In the genomic region with DNA sequence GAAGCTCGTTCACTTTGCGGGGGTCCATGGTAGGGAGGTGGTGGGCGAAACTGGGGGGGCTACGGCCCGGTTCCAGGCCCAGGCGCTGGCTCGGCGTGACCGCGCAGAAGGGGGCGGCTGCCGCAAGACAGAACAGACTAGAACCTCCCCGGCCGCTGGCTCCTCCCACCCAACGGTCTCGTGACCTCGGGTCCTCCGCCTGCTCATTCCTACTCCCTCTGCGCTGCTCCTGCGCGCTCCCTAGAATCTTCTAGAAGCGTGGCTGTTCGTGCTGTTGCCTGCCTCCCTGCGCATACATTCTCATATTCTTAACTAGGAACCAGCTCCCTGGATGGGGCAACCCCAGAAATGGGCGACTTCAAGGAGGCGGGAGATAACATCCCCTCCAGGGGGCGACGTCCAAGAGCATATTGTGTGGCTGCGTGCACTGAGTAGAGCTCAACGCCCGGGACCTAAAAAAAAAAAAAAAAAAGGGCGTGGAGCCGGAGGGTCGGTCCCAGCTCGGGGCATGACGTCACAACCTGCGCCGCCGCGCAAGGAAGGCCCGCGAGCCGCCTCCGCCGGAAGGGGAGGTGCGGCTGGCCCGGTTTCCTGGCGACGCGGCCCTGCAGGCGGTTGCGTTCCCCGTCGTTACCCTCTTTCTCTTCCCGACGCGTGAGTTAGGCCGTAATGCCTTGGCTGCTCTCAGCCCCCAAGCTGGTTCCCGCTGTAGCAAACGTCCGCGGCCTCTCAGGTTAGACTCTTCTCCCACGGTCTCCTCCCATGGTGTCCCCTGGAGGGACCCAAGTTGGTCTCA, we compare ENCODE assay signal across 1 cellular context.
A peak's percentile ranks its signal among the peaks of the same experiment; 100 is the strongest.
TF ChIP-seq lines count a peak whose summit lies in the region.

Gene ST13 (minus strand): TSS at position 127 of the 796 bp plus-strand sequence. CDS start 99 bp downstream, at position 28.
Gene XPNPEP3 (plus strand): TSS at position 636 of the 796 bp plus-strand sequence. CDS start 34 bp downstream, at position 670.

TF ChIP-seq in HEK293, 187 proteins besides CTCF, POLR2A, EP300 and RAD21 (continued from another document and continues in another):
- peak; percentile 85 for TF ChIP-seq IKZF3 (tag by site-specific recombination; IDR thresholded peaks at IDR 0.05)
- no peak for TF ChIP-seq ZNF155 (tag by site-specific recombination; IDR thresholded peaks at IDR 0.05)
- peak; percentile 49; the same call in 1 of the 2 replicates for TF ChIP-seq ZNF558 (tag by site-specific recombination; IDR thresholded peaks at IDR 0.05)
- no peak for TF ChIP-seq PBX3 (CRISPR knock-in tag; IDR thresholded peaks at IDR 0.05)
- peak; percentile 80 for TF ChIP-seq GLIS1 (tag by site-specific recombination; IDR thresholded peaks at IDR 0.05)
- TF ChIP-seq MEIS1 (CRISPR knock-in tag; IDR thresholded peaks at IDR 0.05; ENCODE audit: borderline replicate concordance), result no peak
- TF ChIP-seq, protein P1, sequence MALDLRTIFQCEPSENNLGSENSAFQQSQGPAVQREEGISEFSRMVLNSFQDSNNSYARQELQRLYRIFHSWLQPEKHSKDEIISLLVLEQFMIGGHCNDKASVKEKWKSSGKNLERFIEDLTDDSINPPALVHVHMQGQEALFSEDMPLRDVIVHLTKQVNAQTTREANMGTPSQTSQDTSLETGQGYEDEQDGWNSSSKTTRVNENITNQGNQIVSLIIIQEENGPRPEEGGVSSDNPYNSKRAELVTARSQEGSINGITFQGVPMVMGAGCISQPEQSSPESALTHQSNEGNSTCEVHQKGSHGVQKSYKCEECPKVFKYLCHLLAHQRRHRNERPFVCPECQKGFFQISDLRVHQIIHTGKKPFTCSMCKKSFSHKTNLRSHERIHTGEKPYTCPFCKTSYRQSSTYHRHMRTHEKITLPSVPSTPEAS (tag by site-specific recombination; IDR thresholded peaks at IDR 0.05), result peak; percentile 10; the same call in 1 of the 2 replicates
- no peak for TF ChIP-seq ZNF354C (tag by site-specific recombination; IDR thresholded peaks at IDR 0.05; ENCODE audit: borderline replicate concordance, low read depth)
- 0 out of 2 replicates have a peak, but pooled peaks have one; percentile 19 for TF ChIP-seq ZNF623 (tag by site-specific recombination; IDR thresholded peaks at IDR 0.05)
- peak; percentile 63; the same call in 1 of the 2 replicates for TF ChIP-seq ZNF501 (tag by site-specific recombination; IDR thresholded peaks at IDR 0.05)
- no peak for TF ChIP-seq ZNF280C (tag by site-specific recombination; IDR thresholded peaks at IDR 0.05)
- TF ChIP-seq TRIM28 (IDR thresholded peaks at IDR 0.05; ENCODE audit: borderline replicate concordance, low read length), result peak; percentile 43; the same call in 1 of the 2 replicates
- peak; percentile 93 for TF ChIP-seq KLF8 (tag by site-specific recombination; IDR thresholded peaks at IDR 0.05)
- peak; percentile 42; the same call in 1 of the 2 replicates for TF ChIP-seq INSM2 (tag by site-specific recombination; IDR thresholded peaks at IDR 0.05)
- peak; percentile 74 for TF ChIP-seq ZNF76 (tag by site-specific recombination; IDR thresholded peaks at IDR 0.05; ENCODE audit: borderline replicate concordance, low read depth)
- no peak for TF ChIP-seq ZNF350 (tag by site-specific recombination; IDR thresholded peaks at IDR 0.05)
- TF ChIP-seq ZNF692 (tag by site-specific recombination; IDR thresholded peaks at IDR 0.05), result peak; percentile 84
- peak; percentile 55; the same call in 1 of the 2 replicates for TF ChIP-seq ZNF660 (tag by site-specific recombination; IDR thresholded peaks at IDR 0.05)
- no peak for TF ChIP-seq GFI1B (tag by site-specific recombination; IDR thresholded peaks at IDR 0.05)
- TF ChIP-seq SP2 (tag by site-specific recombination; IDR thresholded peaks at IDR 0.05), result peak; percentile 88
- TF ChIP-seq ZSCAN30 (tag by site-specific recombination; IDR thresholded peaks at IDR 0.05), result no peak; the same call in 1 of the 2 replicates
- TF ChIP-seq, protein P2, sequence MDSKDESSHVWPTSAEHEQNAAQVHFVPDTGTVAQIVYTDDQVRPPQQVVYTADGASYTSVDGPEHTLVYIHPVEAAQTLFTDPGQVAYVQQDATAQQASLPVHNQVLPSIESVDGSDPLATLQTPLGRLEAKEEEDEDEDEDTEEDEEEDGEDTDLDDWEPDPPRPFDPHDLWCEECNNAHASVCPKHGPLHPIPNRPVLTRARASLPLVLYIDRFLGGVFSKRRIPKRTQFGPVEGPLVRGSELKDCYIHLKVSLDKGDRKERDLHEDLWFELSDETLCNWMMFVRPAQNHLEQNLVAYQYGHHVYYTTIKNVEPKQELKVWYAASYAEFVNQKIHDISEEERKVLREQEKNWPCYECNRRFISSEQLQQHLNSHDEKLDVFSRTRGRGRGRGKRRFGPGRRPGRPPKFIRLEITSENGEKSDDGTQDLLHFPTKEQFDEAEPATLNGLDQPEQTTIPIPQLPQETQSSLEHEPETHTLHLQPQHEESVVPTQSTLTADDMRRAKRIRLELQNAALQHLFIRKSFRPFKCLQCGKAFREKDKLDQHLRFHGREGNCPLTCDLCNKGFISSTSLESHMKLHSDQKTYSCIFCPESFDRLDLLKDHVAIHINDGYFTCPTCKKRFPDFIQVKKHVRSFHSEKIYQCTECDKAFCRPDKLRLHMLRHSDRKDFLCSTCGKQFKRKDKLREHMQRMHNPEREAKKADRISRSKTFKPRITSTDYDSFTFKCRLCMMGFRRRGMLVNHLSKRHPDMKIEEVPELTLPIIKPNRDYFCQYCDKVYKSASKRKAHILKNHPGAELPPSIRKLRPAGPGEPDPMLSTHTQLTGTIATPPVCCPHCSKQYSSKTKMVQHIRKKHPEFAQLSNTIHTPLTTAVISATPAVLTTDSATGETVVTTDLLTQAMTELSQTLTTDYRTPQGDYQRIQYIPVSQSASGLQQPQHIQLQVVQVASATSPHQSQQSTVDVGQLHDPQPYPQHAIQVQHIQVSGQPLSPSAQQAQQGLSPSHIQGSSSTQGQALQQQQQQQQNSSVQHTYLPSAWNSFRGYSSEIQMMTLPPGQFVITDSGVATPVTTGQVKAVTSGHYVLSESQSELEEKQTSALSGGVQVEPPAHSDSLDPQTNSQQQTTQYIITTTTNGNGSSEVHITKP (tag by site-specific recombination; IDR thresholded peaks at IDR 0.05), result peak; percentile 42
- 0 out of 2 replicates have a peak, but pooled peaks have one; percentile 49 for TF ChIP-seq ZSCAN5A (tag by site-specific recombination; IDR thresholded peaks at IDR 0.05)
- peak; percentile 86 for TF ChIP-seq ZNF580 (tag by site-specific recombination; IDR thresholded peaks at IDR 0.05)
- TF ChIP-seq KLF9 (tag by site-specific recombination; IDR thresholded peaks at IDR 0.05; ENCODE audit: low read depth), result peak; percentile 68
- peak; percentile 62; the same call in 1 of the 2 replicates for TF ChIP-seq ZBTB1 (tag by site-specific recombination; IDR thresholded peaks at IDR 0.05)
- TF ChIP-seq ZNF366 (tag by site-specific recombination; conservative IDR thresholded peaks at IDR 0.05), result peak; percentile 54; the same call in 1 of the 2 replicates
- no peak for TF ChIP-seq ZNF404 (tag by site-specific recombination; IDR thresholded peaks at IDR 0.05)
- peak; percentile 78 for TF ChIP-seq KLF10 (tag by site-specific recombination; IDR thresholded peaks at IDR 0.05)
- TF ChIP-seq GLI4 (tag by site-specific recombination; IDR thresholded peaks at IDR 0.05), result no peak
- TF ChIP-seq, protein P3, sequence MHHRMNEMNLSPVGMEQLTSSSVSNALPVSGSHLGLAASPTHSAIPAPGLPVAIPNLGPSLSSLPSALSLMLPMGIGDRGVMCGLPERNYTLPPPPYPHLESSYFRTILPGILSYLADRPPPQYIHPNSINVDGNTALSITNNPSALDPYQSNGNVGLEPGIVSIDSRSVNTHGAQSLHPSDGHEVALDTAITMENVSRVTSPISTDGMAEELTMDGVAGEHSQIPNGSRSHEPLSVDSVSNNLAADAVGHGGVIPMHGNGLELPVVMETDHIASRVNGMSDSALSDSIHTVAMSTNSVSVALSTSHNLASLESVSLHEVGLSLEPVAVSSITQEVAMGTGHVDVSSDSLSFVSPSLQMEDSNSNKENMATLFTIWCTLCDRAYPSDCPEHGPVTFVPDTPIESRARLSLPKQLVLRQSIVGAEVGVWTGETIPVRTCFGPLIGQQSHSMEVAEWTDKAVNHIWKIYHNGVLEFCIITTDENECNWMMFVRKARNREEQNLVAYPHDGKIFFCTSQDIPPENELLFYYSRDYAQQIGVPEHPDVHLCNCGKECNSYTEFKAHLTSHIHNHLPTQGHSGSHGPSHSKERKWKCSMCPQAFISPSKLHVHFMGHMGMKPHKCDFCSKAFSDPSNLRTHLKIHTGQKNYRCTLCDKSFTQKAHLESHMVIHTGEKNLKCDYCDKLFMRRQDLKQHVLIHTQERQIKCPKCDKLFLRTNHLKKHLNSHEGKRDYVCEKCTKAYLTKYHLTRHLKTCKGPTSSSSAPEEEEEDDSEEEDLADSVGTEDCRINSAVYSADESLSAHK (tag by site-specific recombination; IDR thresholded peaks at IDR 0.05), result peak; percentile 41; the same call in 1 of the 2 replicates
- peak; percentile 15; the same call in 1 of the 2 replicates for TF ChIP-seq ZSCAN16 (tag by site-specific recombination; IDR thresholded peaks at IDR 0.05)
- TF ChIP-seq KLF7 (tag by site-specific recombination; IDR thresholded peaks at IDR 0.05; ENCODE audit: borderline replicate concordance), result peak; percentile 89
- peak; percentile 87 for TF ChIP-seq KLF1 (tag by site-specific recombination; IDR thresholded peaks at IDR 0.05)
- TF ChIP-seq, protein P4, sequence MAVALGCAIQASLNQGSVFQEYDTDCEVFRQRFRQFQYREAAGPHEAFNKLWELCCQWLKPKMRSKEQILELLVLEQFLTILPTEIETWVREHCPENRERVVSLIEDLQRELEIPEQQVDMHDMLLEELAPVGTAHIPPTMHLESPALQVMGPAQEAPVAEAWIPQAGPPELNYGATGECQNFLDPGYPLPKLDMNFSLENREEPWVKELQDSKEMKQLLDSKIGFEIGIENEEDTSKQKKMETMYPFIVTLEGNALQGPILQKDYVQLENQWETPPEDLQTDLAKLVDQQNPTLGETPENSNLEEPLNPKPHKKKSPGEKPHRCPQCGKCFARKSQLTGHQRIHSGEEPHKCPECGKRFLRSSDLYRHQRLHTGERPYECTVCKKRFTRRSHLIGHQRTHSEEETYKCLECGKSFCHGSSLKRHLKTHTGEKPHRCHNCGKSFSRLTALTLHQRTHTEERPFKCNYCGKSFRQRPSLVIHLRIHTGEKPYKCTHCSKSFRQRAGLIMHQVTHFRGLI (tag by site-specific recombination; IDR thresholded peaks at IDR 0.05), result peak; percentile 49; the same call in 1 of the 2 replicates
- peak; percentile 96 for TF ChIP-seq ZBTB8A (tag by site-specific recombination; IDR thresholded peaks at IDR 0.05)
